30 cellular contexts compared by ENCODE assay signal in genomic region chr18:10566390-10566789, GRCh38.
"Had no signal": no experiment of that assay in that cellular context is flagged by ENCODE, and none has a peak within 500 bp of the region (broad histone marks: within the 10 kb centered on the region; RNA-seq: fewer than 3 reads in every experiment).

No MANE protein-coding gene starts in this region.

- H3K9me3 Mint-ChIP-seq: memory B cell; natural killer cell treated with Interleukin-12 subunit alpha and Interleukin-12 subunit beta and Interleukin-15 and Interleukin-18, amount 100 ng/mL, for 72 hours; stimulated activated effector memory CD8-positive, alpha-beta T cell treated with anti-CD3 and anti-CD28 coated beads, Interleukin-12 subunit alpha, Interleukin-12 subunit beta, amount 100 ng/mL, for 72 hours; stimulated activated naive CD8-positive, alpha-beta T cell treated with anti-CD3 and anti-CD28 coated beads, Interleukin-15, Interleukin-2, amounts not matched to agents 100 ng/mL and 50 ng/mL, for 24 hours; type B pancreatic cell had no signal

- H3K27ac Mint-ChIP-seq: memory B cell; naive thymus-derived CD4-positive, alpha-beta T cell; natural killer cell treated with Interleukin-12 subunit alpha and Interleukin-12 subunit beta and Interleukin-15 and Interleukin-18, amount 100 ng/mL, for 72 hours; stimulated activated effector memory CD8-positive, alpha-beta T cell treated with anti-CD3 and anti-CD28 coated beads, Interleukin-12 subunit alpha, Interleukin-12 subunit beta, amount 100 ng/mL, for 72 hours; stimulated activated naive CD8-positive, alpha-beta T cell treated with anti-CD3 and anti-CD28 coated beads, Interleukin-15, Interleukin-2, amounts not matched to agents 100 ng/mL and 50 ng/mL, for 24 hours; type B pancreatic cell had no signal

- H3K4me2 ChIP-seq: hepatocyte had no signal

- H3K27me3 Mint-ChIP-seq: memory B cell; naive thymus-derived CD4-positive, alpha-beta T cell; natural killer cell treated with Interleukin-12 subunit alpha and Interleukin-12 subunit beta and Interleukin-15 and Interleukin-18, amount 100 ng/mL, for 72 hours; stimulated activated naive CD8-positive, alpha-beta T cell treated with anti-CD3 and anti-CD28 coated beads, Interleukin-15, Interleukin-2, amounts not matched to agents 100 ng/mL and 50 ng/mL, for 24 hours; type B pancreatic cell had no signal

- H3K9me3 ChIP-seq: left ventricle myocardium inferior, mucosa of descending colon, pancreas, prostate gland, suprapubic skin, thoracic aorta, tibial artery, uterus had no signal

- H3K4me3 Mint-ChIP-seq: memory B cell; naive thymus-derived CD4-positive, alpha-beta T cell; natural killer cell treated with Interleukin-12 subunit alpha and Interleukin-12 subunit beta and Interleukin-15 and Interleukin-18, amount 100 ng/mL, for 72 hours; neural crest cell; stimulated activated effector memory CD8-positive, alpha-beta T cell treated with anti-CD3 and anti-CD28 coated beads, Interleukin-12 subunit alpha, Interleukin-12 subunit beta, amount 100 ng/mL, for 72 hours; stimulated activated naive CD8-positive, alpha-beta T cell treated with anti-CD3 and anti-CD28 coated beads, Interleukin-15, Interleukin-2, amounts not matched to agents 100 ng/mL and 50 ng/mL, for 24 hours; type B pancreatic cell had no signal

- H3K27me3 ChIP-seq: hepatocyte, pancreas, suprapubic skin, tibial artery, uterus had no signal

- H3K36me3 Mint-ChIP-seq: memory B cell; natural killer cell treated with Interleukin-12 subunit alpha and Interleukin-12 subunit beta and Interleukin-15 and Interleukin-18, amount 100 ng/mL, for 72 hours; stimulated activated effector memory CD8-positive, alpha-beta T cell treated with anti-CD3 and anti-CD28 coated beads, Interleukin-12 subunit alpha, Interleukin-12 subunit beta, amount 100 ng/mL, for 72 hours; type B pancreatic cell had no signal

- H3K79me2 ChIP-seq: hepatocyte had no signal

- H3K27ac ChIP-seq: hepatocyte, left ventricle myocardium inferior, pancreas, prostate gland, suprapubic skin, thoracic aorta, tibial artery, uterus had no signal

- H2AFZ ChIP-seq: hepatocyte had no signal

- FAIRE-seq: keratinocyte, pancreas had no signal

- H3K36me3 ChIP-seq: left ventricle myocardium inferior, pancreas, prostate gland, suprapubic skin, thoracic aorta, tibial artery, uterus had no signal

- H3K4me1 ChIP-seq: pancreas, prostate gland, uterus had no signal

- H3K4me1 Mint-ChIP-seq: memory B cell; naive thymus-derived CD4-positive, alpha-beta T cell had no signal

- H3K4me3 ChIP-seq: hepatocyte, left ventricle myocardium inferior, lung, mucosa of descending colon, pancreas, prostate gland, skin epidermis, suprapubic skin, thoracic aorta, tibial artery, uterus had no signal

- ATAC-seq: left colon; mucosa of descending colon; naive thymus-derived CD4-positive, alpha-beta T cell; natural killer cell treated with Interleukin-12 subunit alpha and Interleukin-12 subunit beta and Interleukin-15 and Interleukin-18, amount 100 ng/mL, for 72 hours; pancreas; right cardiac atrium; sciatic nerve; stimulated activated effector memory CD8-positive, alpha-beta T cell treated with anti-CD3 and anti-CD28 coated beads, Interleukin-12 subunit alpha, Interleukin-12 subunit beta, amount 100 ng/mL, for 72 hours had no signal

- DNase-seq: kidney glomerular epithelial cell; left colon; left ventricle myocardium inferior; midbrain; mucosa of descending colon; naive thymus-derived CD4-positive, alpha-beta T cell; nucleus accumbens; pancreas; right cardiac atrium; stimulated activated CD4-positive, alpha-beta T cell treated with anti-CD3 and anti-CD28 coated beads, Interleukin-12 subunit alpha, Interleukin-12 subunit beta, amount 100 ng/mL, for 4 hours; stimulated activated CD4-positive, alpha-beta T cell treated with anti-CD3 and anti-CD28 coated beads, Interleukin-15, amount 100 ng/mL, for 24 hours; stimulated activated CD4-positive, alpha-beta T cell treated with anti-CD3 and anti-CD28 coated beads, Interleukin-2, amount 100 ng/mL, for 24 hours; stimulated activated CD4-positive, alpha-beta T cell treated with anti-CD3 and anti-CD28 coated beads, Interleukin-4, amount 100 ng/mL, for 1 hour; stimulated activated naive CD4-positive, alpha-beta T cell; tibial artery; uterus had no signal
